1 cellular context compared by ENCODE assay signal in the genomic region with DNA sequence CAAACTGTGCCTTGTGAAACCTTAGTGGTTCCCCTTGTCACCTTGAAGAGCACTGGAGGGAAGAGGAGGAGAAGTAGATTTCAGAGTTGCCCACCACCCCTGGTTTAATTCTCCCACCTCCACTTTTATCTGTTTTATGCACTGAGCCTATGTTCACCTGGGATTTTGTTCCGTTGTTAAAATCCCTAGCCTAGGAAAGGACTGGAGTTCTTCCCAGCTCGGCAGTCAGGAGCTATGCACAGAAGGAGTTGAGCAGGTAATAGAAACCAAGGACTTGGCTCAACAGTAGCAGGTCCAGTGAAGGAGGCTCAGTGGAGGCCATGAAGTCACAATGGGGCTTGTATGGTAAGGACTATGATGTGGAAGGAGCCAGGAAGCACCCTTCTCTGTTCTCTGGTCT.
TF ChIP-seq lines count a peak whose summit lies in the region.

No MANE protein-coding gene starts in this region.

TF ChIP-seq in H1, 55 proteins besides CTCF, POLR2A, EP300 and RAD21 (continued from another document):
- TF ChIP-seq YY1 (IDR thresholded peaks at IDR 0.05; ENCODE audit: low read depth, low read length) = no peak
- TF ChIP-seq RFX5 (IDR thresholded peaks at IDR 0.05; ENCODE audit: borderline replicate concordance, low read depth, low read length) = no peak
- no peak for TF ChIP-seq SIN3A (conservative IDR thresholded peaks at IDR 0.05 in 1 of 2, IDR thresholded peaks at IDR 0.05 in 1 of 2; ENCODE audit: low read depth in 1 of 2, low read length in 2 of 2)
- TF ChIP-seq CREB1 (IDR thresholded peaks at IDR 0.05) = no peak
